In genomic region chr5:90747175-90747574, GRCh38 we compare ENCODE assay signal across 2 cellular contexts.
TF ChIP-seq lines count a peak whose summit lies in the region.

No MANE protein-coding gene starts in this region.

TF ChIP-seq in GM23338, 12 proteins besides CTCF, POLR2A, EP300 and RAD21 (continued from another document):
- no peak for TF ChIP-seq REST (IDR thresholded peaks at IDR 0.05; ENCODE audit: unreplicated experiment)
- TF ChIP-seq ZNF331 (CRISPR knock-in tag; IDR thresholded peaks at IDR 0.05; ENCODE audit: low read depth), result no peak
- TF ChIP-seq EZH2phosphoT487 (IDR thresholded peaks at IDR 0.05; ENCODE audit: unreplicated experiment), result no peak
- TF ChIP-seq, protein P1, sequence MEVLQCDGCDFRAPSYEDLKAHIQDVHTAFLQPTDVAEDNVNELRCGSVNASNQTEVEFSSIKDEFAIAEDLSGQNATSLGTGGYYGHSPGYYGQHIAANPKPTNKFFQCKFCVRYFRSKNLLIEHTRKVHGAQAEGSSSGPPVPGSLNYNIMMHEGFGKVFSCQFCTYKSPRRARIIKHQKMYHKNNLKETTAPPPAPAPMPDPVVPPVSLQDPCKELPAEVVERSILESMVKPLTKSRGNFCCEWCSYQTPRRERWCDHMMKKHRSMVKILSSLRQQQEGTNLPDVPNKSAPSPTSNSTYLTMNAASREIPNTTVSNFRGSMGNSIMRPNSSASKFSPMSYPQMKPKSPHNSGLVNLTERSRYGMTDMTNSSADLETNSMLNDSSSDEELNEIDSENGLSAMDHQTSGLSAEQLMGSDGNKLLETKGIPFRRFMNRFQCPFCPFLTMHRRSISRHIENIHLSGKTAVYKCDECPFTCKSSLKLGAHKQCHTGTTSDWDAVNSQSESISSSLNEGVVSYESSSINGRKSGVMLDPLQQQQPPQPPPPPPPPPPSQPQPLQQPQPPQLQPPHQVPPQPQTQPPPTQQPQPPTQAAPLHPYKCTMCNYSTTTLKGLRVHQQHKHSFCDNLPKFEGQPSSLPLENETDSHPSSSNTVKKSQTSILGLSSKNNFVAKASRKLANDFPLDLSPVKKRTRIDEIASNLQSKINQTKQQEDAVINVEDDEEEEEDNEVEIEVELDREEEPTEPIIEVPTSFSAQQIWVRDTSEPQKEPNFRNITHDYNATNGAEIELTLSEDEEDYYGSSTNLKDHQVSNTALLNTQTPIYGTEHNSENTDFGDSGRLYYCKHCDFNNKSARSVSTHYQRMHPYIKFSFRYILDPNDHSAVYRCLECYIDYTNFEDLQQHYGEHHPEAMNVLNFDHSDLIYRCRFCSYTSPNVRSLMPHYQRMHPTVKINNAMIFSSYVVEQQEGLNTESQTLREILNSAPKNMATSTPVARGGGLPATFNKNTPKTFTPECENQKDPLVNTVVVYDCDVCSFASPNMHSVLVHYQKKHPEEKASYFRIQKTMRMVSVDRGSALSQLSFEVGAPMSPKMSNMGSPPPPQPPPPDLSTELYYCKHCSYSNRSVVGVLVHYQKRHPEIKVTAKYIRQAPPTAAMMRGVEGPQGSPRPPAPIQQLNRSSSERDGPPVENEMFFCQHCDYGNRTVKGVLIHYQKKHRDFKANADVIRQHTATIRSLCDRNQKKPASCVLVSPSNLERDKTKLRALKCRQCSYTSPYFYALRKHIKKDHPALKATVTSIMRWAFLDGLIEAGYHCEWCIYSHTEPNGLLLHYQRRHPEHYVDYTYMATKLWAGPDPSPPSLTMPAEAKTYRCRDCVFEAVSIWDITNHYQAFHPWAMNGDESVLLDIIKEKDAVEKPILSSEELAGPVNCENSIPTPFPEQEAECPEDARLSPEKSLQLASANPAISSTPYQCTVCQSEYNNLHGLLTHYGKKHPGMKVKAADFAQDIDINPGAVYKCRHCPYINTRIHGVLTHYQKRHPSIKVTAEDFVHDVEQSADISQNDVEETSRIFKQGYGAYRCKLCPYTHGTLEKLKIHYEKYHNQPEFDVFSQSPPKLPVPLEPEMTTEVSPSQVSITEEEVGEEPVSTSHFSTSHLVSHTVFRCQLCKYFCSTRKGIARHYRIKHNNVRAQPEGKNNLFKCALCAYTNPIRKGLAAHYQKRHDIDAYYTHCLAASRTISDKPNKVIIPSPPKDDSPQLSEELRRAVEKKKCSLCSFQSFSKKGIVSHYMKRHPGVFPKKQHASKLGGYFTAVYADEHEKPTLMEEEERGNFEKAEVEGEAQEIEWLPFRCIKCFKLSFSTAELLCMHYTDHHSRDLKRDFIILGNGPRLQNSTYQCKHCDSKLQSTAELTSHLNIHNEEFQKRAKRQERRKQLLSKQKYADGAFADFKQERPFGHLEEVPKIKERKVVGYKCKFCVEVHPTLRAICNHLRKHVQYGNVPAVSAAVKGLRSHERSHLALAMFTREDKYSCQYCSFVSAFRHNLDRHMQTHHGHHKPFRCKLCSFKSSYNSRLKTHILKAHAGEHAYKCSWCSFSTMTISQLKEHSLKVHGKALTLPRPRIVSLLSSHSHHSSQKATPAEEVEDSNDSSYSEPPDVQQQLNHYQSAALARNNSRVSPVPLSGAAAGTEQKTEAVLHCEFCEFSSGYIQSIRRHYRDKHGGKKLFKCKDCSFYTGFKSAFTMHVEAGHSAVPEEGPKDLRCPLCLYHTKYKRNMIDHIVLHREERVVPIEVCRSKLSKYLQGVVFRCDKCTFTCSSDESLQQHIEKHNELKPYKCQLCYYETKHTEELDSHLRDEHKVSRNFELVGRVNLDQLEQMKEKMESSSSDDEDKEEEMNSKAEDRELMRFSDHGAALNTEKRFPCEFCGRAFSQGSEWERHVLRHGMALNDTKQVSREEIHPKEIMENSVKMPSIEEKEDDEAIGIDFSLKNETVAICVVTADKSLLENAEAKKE (CRISPR knock-in tag; IDR thresholded peaks at IDR 0.05), result no peak
- TF ChIP-seq POLR2AphosphoS5 (IDR thresholded peaks at IDR 0.05; ENCODE audit: low read depth), result no peak
- TF ChIP-seq, protein P2, sequence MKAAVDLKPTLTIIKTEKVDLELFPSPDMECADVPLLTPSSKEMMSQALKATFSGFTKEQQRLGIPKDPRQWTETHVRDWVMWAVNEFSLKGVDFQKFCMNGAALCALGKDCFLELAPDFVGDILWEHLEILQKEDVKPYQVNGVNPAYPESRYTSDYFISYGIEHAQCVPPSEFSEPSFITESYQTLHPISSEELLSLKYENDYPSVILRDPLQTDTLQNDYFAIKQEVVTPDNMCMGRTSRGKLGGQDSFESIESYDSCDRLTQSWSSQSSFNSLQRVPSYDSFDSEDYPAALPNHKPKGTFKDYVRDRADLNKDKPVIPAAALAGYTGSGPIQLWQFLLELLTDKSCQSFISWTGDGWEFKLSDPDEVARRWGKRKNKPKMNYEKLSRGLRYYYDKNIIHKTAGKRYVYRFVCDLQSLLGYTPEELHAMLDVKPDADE (IDR thresholded peaks at IDR 0.05), result no peak
- TF ChIP-seq NANOG (IDR thresholded peaks at IDR 0.05; ENCODE audit: borderline replicate concordance), result no peak
- TF ChIP-seq ZNF114 (CRISPR knock-in tag; IDR thresholded peaks at IDR 0.05), result no peak

TF ChIP-seq in K562, 482 proteins besides CTCF, POLR2A, EP300 and RAD21 (continued from another document):
- TF ChIP-seq NFIX (CRISPR knock-in tag; IDR thresholded peaks at IDR 0.05; ENCODE audit: low read depth) (no peak), SUPT5H (IDR thresholded peaks at IDR 0.05) (no peak)
